In the genomic region with DNA sequence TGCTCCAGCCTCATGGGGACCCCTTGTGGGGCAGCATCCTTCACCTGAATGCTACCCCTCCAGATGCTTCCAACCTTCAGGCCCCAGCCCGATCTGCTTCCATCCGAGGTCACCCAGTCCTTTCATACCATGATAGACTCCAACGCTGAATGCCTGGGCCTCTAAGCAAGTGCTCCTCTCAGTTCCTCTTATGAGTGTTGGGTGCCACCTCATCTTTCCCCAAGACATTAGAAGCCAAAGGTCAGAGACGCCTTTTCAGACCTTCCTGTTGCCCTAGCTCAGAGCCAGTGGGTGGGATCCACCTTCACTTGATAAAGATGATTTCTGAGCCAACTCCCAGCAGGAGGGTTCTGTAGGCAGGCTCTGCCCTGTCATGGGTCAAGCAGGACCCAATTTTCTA, we compare ENCODE assay signal across 12 cellular contexts.
DNase-seq lines count a peak whose midpoint lies in the region; ATAC-seq and TF ChIP-seq lines count a peak whose summit lies in the region.
"Had no signal": no experiment of that assay in that cellular context is flagged by ENCODE, and none has a peak within 500 bp of the region (broad histone marks: within the 10 kb centered on the region; RNA-seq: fewer than 3 reads in every experiment).

No MANE protein-coding gene starts in this region.

- DNase-seq in breast epithelium (ENCODE audit: low spot score in 2 of 2) (no peak), H4 (ENCODE audit: low spot score) (no peak)
- DNase-seq in effector memory CD4-positive, alpha-beta T cell, result no peak
- no peak for DNase-seq in activated CD4-positive, alpha-beta T cell treated with anti-CD3 and anti-CD28 coated beads, Interleukin-2, amount 50 U/mL, for 1 hour
- DNase-seq: activated T-cell treated with anti-CD3 and anti-CD28 coated beads, Interleukin-2, amount 50 U/mL, for 24 hours; kidney glomerular epithelial cell; NCI-H1417; PC-9 had no signal

- no peaks in the 10 kb centered on the region for H3K27me3 ChIP-seq in breast epithelium
- no peaks in the 10 kb centered on the region for H3K27me3 ChIP-seq in effector memory CD4-positive, alpha-beta T cell (replicated peaks; ENCODE audit: control insufficient read depth, insufficient read depth, low read length, poor library complexity, severe bottlenecking)

- H3K4me1 ChIP-seq in breast epithelium, result no peaks in the 10 kb centered on the region
- no peaks in the 10 kb centered on the region for H3K4me1 ChIP-seq in effector memory CD4-positive, alpha-beta T cell (ENCODE audit: control insufficient read depth, insufficient read depth, low read length, poor library complexity, severe bottlenecking)

- ATAC-seq in GM18498 (IDR thresholded peaks at IDR 0.05; ENCODE audit: unreplicated experiment), result peak; percentile 97
- peak; percentile 92 for ATAC-seq in GM19395 (IDR thresholded peaks at IDR 0.05; ENCODE audit: unreplicated experiment)
- peak; percentile 96 for ATAC-seq in HG02798 (IDR thresholded peaks at IDR 0.05; ENCODE audit: poor library complexity, unreplicated experiment)
- peak; percentile 98 for ATAC-seq in HG03469 (IDR thresholded peaks at IDR 0.05; ENCODE audit: unreplicated experiment)

- no peak for TF ChIP-seq POLR2A in breast epithelium (IDR thresholded peaks at IDR 0.05)

- H3K36me3 ChIP-seq in breast epithelium, result no peaks in the 10 kb centered on the region
- H3K36me3 ChIP-seq in effector memory CD4-positive, alpha-beta T cell (ENCODE audit: control insufficient read depth, insufficient read depth, low read length), result no peaks in the 10 kb centered on the region

- H3K27ac ChIP-seq in breast epithelium, result no peak overlapping the region
- no peak overlapping the region for H3K27ac ChIP-seq in effector memory CD4-positive, alpha-beta T cell (ENCODE audit: insufficient read depth, low read length, poor library complexity, severe bottlenecking)
- H3K27ac ChIP-seq: PC-9 had no signal

- H3K4me3 ChIP-seq in breast epithelium, result no peak overlapping the region
- H3K4me3 ChIP-seq in effector memory CD4-positive, alpha-beta T cell (ENCODE audit: insufficient read depth, low read depth, low read length, poor library complexity, severe bottlenecking), result no peak overlapping the region
- H3K4me3 ChIP-seq: PC-9 had no signal

- H3K9me3 ChIP-seq in breast epithelium, result no peaks in the 10 kb centered on the region
- no peaks in the 10 kb centered on the region for H3K9me3 ChIP-seq in effector memory CD4-positive, alpha-beta T cell (ENCODE audit: control insufficient read depth, low read length)

- TF ChIP-seq CTCF in breast epithelium (IDR thresholded peaks at IDR 0.05), result no peak

- intact Hi-C loops in breast epithelium (cut with DNase I; ENCODE audit: low total_unique reads), result no loop called here
